ENCODE assay signal across 2 cellular contexts in genomic region chr2:236785611-236786057, GRCh38.
TF ChIP-seq lines count a peak whose summit lies in the region.

No MANE protein-coding gene starts in this region.

TF ChIP-seq in K562, 482 proteins besides CTCF, POLR2A, EP300 and RAD21 (continued from another document):
- no peak for TF ChIP-seq CREB5 (CRISPR knock-in tag; IDR thresholded peaks at IDR 0.05)
- no peak for TF ChIP-seq GTF2F1 (IDR thresholded peaks at IDR 0.05; ENCODE audit: low read depth, low read length)
- TF ChIP-seq ZNF780A (CRISPR knock-in tag; IDR thresholded peaks at IDR 0.05) = no peak
- TF ChIP-seq ZNF12 (CRISPR knock-in tag; IDR thresholded peaks at IDR 0.05) = no peak

TF ChIP-seq in SK-N-SH, 30 proteins besides CTCF, POLR2A, EP300 and RAD21 (continued from another document):
- TF ChIP-seq IRF3 (IDR thresholded peaks at IDR 0.05; ENCODE audit: low read depth, low read length) (no peak), MEF2A (IDR thresholded peaks at IDR 0.05; ENCODE audit: borderline replicate concordance, low read depth) (no peak), TEAD4 (IDR thresholded peaks at IDR 0.05; ENCODE audit: borderline replicate concordance, insufficient read depth) (no peak), TCF12 (IDR thresholded peaks at IDR 0.05) (no peak), RFX5 (IDR thresholded peaks at IDR 0.05; ENCODE audit: low read length) (no peak), CHD2 (IDR thresholded peaks at IDR 0.05; ENCODE audit: low read length, partially characterized antibody) (no peak), SMC3 (IDR thresholded peaks at IDR 0.05; ENCODE audit: low read depth, low read length) (no peak), ZBTB33 (IDR thresholded peaks at IDR 0.05; ENCODE audit: borderline replicate concordance, low read depth) (no peak), SIN3A (IDR thresholded peaks at IDR 0.05; ENCODE audit: borderline replicate concordance, low read depth, low read length) (no peak), FOXJ3 (CRISPR knock-in tag; IDR thresholded peaks at IDR 0.05) (no peak), POLR2AphosphoS5 (IDR thresholded peaks at IDR 0.05; ENCODE audit: low read depth, low read length) (no peak), RXRA (IDR thresholded peaks at IDR 0.05; ENCODE audit: borderline replicate concordance, low read depth) (no peak), FOSL2 (IDR thresholded peaks at IDR 0.05; ENCODE audit: borderline replicate concordance, low read depth) (no peak), EZH2phosphoT487 (IDR thresholded peaks at IDR 0.05; ENCODE audit: borderline replicate concordance, low read depth) (no peak)
